25 cellular contexts compared by ENCODE assay signal in the genomic region with DNA sequence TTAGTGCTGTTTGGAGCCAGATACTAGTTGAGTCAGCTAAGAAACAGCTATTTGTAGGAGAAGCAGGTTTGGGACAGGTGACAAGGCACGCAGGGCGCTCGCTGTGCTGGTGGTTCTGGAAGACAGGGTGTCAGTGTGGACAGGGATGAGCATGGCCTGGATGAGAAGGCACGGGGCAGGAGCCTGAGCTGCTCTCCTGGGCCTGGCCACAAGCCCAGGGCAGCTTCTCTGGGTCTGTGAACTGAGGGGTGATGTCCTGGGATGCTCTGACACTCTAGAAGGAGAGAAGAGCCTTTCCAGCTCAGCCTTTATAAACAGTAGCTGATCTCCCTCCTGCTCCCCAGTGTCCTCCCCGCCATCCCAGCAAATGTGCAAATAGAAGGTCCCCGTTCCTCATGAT. TPM values are rescaled to one million over a fixed set of nuclear protein-coding genes. Genes with fewer than 3 reads are reported as not detected.
"Had no signal": no experiment of that assay in that cellular context is flagged by ENCODE, and none has a peak within 500 bp of the region (broad histone marks: within the 10 kb centered on the region; RNA-seq: fewer than 3 reads in every experiment).

No MANE protein-coding gene starts in this region.

- H3K27me3 ChIP-seq: hepatocyte, neutrophil, sigmoid colon, stomach, transverse colon had no signal

- DNase-seq: cortex of kidney; dorsolateral prefrontal cortex; effector CD8-positive, alpha-beta T cell; foreskin melanocyte; head of caudate nucleus; left colon; mesendoderm; naive thymus-derived CD4-positive, alpha-beta T cell; nephron progenitor cell; posterior cingulate gyrus; sigmoid colon; small intestine; stimulated activated CD4-positive, alpha-beta T cell treated with anti-CD3 and anti-CD28 coated beads, Interleukin-12 subunit alpha, Interleukin-12 subunit beta, amount 100 ng/mL, for 4 hours; stimulated activated naive CD4-positive, alpha-beta T cell; stomach; substantia nigra; transverse colon had no signal

- ATAC-seq: left colon; naive thymus-derived CD4-positive, alpha-beta T cell had no signal

- H3K4me1 Mint-ChIP-seq: nephron progenitor cell had no signal

- H3K4me2 ChIP-seq: hepatocyte had no signal

- H3K36me3 Mint-ChIP-seq: naive thymus-derived CD4-positive, alpha-beta T cell had no signal

- H2AFZ ChIP-seq: hepatocyte had no signal

- H3K79me2 ChIP-seq: hepatocyte had no signal

- H3K4me3 Mint-ChIP-seq: naive thymus-derived CD4-positive, alpha-beta T cell; nephron progenitor cell had no signal

- H3K27ac Mint-ChIP-seq: naive thymus-derived CD4-positive, alpha-beta T cell; nephron progenitor cell had no signal

- H3K9me3 ChIP-seq: neutrophil, sigmoid colon, stomach, thoracic aorta had no signal

- H3K36me3 ChIP-seq: neutrophil, sigmoid colon, stomach, thoracic aorta, transverse colon had no signal

- H3K27ac ChIP-seq: dorsolateral prefrontal cortex, hepatocyte, neutrophil, sigmoid colon, stomach, thoracic aorta, transverse colon had no signal

- H3K4me1 ChIP-seq: sigmoid colon, stomach, transverse colon had no signal

- H3K4me3 ChIP-seq: dorsolateral prefrontal cortex, hepatocyte, sigmoid colon, stomach, thoracic aorta, transverse colon had no signal

RNA-seq across cellular contexts. Expression of a gene that starts 37.9 kb away (rescaled TPM):
- total RNA-seq: kidney epithelial cell, left colon, lung microvascular endothelial cell, osteocyte, pulmonary artery endothelial cell, sigmoid colon, thoracic aorta, transverse colon had no signal
- polyA plus RNA-seq: esophagus; naive thymus-derived CD4-positive, alpha-beta T cell; stomach had no signal
